Comparison of ENCODE assay signal across 1 cellular context in the genomic region with DNA sequence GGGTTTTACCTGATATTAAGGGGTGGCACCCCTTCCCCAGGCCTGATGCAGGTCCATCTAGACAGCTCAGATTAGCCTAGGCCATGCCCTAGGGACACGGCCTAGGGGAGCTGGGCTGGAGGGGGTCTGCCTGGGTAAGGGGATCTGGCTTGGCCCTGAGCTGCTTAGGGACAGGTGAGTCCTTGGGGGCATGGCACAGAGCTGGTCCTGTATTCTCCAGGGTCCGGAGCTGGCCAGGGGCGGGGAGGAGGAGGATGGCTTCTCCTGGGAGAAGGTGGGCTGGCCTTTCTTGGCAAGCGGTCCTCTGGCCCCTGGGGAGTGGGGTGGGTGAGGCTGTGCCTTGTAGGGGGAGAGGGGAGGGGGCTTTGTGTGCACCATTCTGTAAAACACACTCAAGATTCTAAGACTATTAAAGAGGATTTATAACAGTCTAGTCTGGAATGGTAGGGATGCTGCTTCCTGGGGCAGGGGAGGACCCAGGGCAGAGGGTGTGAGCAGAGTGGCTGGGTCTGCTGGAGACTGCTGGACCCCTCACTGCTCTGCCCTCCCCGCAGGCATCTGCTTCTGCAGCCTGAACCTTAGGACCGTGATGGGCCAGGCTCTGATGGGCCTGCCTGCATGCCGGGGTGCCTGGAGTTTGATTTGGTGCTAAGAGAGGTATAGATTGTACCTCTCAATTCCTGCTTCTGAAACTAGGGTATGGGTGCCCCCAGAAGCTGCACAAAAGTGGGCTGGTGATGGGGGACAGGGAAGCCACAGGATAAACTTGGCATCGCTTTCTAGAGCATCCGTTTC.
TF ChIP-seq lines count a peak whose summit lies in the region.

No MANE protein-coding gene starts in this region.

TF ChIP-seq in WTC11, 78 proteins besides CTCF, POLR2A, EP300 and RAD21 (continued from another document):
- TF ChIP-seq, protein P1, sequence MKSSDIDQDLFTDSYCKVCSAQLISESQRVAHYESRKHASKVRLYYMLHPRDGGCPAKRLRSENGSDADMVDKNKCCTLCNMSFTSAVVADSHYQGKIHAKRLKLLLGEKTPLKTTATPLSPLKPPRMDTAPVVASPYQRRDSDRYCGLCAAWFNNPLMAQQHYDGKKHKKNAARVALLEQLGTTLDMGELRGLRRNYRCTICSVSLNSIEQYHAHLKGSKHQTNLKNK (CRISPR knock-in tag; IDR thresholded peaks at IDR 0.05), result no peak
- TF ChIP-seq EMX1 (CRISPR knock-in tag; IDR thresholded peaks at IDR 0.05), result no peak
